ENCODE assay signal across 1 cellular context in the genomic region with DNA sequence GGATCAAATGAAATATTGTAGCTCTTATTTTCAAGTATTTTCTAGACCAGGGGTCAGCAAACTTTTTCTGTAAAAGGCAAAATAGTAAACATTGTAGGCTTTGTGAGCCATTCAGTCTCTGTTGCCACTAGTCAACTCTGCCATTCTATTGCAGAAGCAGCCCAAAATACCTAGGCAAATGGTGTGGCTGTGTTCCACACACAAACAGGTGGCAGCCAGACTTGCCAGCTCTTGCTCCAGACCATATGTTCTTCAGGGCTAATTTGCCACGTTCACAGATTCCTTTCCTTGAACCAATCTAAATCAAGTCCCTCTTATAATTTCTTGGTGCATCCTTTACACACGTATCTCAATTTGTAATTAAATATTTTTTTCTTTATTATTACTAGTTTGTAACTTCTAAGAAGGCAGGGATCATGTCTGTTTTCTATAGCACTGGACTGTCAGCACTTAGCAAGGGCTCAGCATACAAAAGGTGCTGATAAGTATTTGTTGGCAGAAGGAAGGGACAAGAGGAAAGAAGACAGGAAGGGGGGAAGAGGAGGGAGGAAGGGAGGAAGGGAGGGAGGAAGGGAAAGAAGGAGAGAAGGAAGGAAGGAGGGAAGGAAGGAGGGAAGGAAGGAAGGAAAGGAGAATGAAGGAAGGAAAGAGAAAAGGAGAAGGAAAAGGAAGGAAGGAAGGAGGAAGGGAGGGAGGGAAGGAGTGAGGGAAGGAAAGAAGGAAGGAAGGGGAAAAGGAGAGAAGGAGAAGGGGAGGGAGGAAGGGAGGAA.
TF ChIP-seq lines count a peak whose summit lies in the region.

No MANE protein-coding gene starts in this region.

TF ChIP-seq in K562, 482 proteins besides CTCF, POLR2A, EP300 and RAD21 (continued from another document):
- TF ChIP-seq, protein P1, sequence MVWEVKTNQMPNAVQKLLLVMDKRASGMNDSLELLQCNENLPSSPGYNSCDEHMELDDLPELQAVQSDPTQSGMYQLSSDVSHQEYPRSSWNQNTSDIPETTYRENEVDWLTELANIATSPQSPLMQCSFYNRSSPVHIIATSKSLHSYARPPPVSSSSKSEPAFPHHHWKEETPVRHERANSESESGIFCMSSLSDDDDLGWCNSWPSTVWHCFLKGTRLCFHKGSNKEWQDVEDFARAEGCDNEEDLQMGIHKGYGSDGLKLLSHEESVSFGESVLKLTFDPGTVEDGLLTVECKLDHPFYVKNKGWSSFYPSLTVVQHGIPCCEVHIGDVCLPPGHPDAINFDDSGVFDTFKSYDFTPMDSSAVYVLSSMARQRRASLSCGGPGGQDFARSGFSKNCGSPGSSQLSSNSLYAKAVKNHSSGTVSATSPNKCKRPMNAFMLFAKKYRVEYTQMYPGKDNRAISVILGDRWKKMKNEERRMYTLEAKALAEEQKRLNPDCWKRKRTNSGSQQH (CRISPR knock-in tag; IDR thresholded peaks at IDR 0.05) = peak; percentile 73; the same call in 1 of the 2 replicates
- TF ChIP-seq YBX1 (IDR thresholded peaks at IDR 0.05) (0 out of 2 replicates have a peak, but pooled peaks have one; percentile 48), GATAD2A (IDR thresholded peaks at IDR 0.05) (no peak), SAFB (IDR thresholded peaks at IDR 0.05; ENCODE audit: borderline replicate concordance, low read depth, low read length) (no peak), HDAC6 (IDR thresholded peaks at IDR 0.05; ENCODE audit: low read depth, low read length) (no peak), FOXM1 (IDR thresholded peaks at IDR 0.05; ENCODE audit: low read depth) (no peak), FOXM1 (CRISPR knock-in tag; IDR thresholded peaks at IDR 0.05; ENCODE audit: low read depth) (no peak), RB1 (IDR thresholded peaks at IDR 0.05; ENCODE audit: low read depth) (no peak), KDM1A (IDR thresholded peaks at IDR 0.05) (no peak), ARID1B (IDR thresholded peaks at IDR 0.05) (no peak), SIN3B (IDR thresholded peaks at IDR 0.05; ENCODE audit: low read depth) (no peak), HNRNPK (IDR thresholded peaks at IDR 0.05; ENCODE audit: low read depth, low read length, poor library complexity, severe bottlenecking) (peak; percentile 51), MTA2 (IDR thresholded peaks at IDR 0.05; ENCODE audit: low read depth) (peak; percentile 24; the same call in 1 of the 2 replicates), PHB (CRISPR knock-in tag; IDR thresholded peaks at IDR 0.05) (no peak), KDM5B (IDR thresholded peaks at IDR 0.05; ENCODE audit: insufficient replicate concordance, low read depth, low read length) (no peak)
- TF ChIP-seq, protein P2, sequence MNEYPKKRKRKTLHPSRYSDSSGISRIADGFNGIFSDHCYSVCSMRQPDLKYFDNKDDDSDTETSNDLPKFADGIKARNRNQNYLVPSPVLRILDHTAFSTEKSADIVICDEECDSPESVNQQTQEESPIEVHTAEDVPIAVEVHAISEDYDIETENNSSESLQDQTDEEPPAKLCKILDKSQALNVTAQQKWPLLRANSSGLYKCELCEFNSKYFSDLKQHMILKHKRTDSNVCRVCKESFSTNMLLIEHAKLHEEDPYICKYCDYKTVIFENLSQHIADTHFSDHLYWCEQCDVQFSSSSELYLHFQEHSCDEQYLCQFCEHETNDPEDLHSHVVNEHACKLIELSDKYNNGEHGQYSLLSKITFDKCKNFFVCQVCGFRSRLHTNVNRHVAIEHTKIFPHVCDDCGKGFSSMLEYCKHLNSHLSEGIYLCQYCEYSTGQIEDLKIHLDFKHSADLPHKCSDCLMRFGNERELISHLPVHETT (CRISPR knock-in tag; conservative IDR thresholded peaks at IDR 0.05 in 1 of 2, IDR thresholded peaks at IDR 0.05 in 1 of 2) = no peak
- TF ChIP-seq, protein P3, sequence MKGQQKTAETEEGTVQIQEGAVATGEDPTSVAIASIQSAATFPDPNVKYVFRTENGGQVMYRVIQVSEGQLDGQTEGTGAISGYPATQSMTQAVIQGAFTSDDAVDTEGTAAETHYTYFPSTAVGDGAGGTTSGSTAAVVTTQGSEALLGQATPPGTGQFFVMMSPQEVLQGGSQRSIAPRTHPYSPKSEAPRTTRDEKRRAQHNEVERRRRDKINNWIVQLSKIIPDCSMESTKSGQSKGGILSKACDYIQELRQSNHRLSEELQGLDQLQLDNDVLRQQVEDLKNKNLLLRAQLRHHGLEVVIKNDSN (CRISPR knock-in tag; IDR thresholded peaks at IDR 0.05) = no peak
- TF ChIP-seq, protein P4, sequence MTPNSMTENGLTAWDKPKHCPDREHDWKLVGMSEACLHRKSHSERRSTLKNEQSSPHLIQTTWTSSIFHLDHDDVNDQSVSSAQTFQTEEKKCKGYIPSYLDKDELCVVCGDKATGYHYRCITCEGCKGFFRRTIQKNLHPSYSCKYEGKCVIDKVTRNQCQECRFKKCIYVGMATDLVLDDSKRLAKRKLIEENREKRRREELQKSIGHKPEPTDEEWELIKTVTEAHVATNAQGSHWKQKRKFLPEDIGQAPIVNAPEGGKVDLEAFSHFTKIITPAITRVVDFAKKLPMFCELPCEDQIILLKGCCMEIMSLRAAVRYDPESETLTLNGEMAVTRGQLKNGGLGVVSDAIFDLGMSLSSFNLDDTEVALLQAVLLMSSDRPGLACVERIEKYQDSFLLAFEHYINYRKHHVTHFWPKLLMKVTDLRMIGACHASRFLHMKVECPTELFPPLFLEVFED (CRISPR knock-in tag; conservative IDR thresholded peaks at IDR 0.05) = peak; percentile 81; the same call in 1 of the 2 replicates
